In the genomic region with DNA sequence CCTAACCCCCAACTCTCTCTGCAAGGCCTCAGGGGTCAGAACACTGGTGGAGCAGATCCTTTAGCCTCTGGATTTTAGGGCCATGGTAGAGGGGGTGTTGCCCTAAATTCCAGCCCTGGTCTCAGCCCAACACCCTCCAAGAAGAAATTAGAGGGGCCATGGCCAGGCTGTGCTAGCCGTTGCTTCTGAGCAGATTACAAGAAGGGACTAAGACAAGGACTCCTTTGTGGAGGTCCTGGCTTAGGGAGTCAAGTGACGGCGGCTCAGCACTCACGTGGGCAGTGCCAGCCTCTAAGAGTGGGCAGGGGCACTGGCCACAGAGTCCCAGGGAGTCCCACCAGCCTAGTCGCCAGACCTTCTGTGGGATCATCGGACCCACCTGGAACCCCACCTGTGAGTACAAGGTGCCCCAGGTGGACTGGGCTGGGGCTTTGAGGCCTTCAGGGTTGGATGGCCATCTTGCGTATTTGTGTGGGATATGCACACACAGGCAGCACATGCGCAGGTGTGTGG, we compare ENCODE assay signal across 9 cellular contexts. TPM values are rescaled to one million over a fixed set of nuclear protein-coding genes. Genes with fewer than 3 reads are reported as not detected.
DNase-seq lines count a peak whose midpoint lies in the region; ATAC-seq and TF ChIP-seq lines count a peak whose summit lies in the region.
"Had no signal": no experiment of that assay in that cellular context is flagged by ENCODE, and none has a peak within 500 bp of the region (broad histone marks: within the 10 kb centered on the region; RNA-seq: fewer than 3 reads in every experiment).

A gene (plus strand): TSS at position 317 of the 513 bp plus-strand sequence. CDS start 1,456 bp downstream, outside the sequence.

- no peak for ATAC-seq in activated naive CD4-positive, alpha-beta T cell treated with anti-CD3 and anti-CD28 coated beads, Interleukin-2, amount 50 U/mL, for 72 hours
- ATAC-seq in body of pancreas (no peak), HG02623 (IDR thresholded peaks at IDR 0.05; ENCODE audit: unreplicated experiment) (no peak)

- peak within 1 kb of the TSS; percentile 23 for H4K91ac ChIP-seq in mesenchymal stem cell (ENCODE audit: low read length)

- peak within 1 kb of the TSS; percentile 6 to 86 for H2BK12ac ChIP-seq in mesenchymal stem cell (ENCODE audit: low read length in 2 of 2)

- intact Hi-C loops in body of pancreas (cut with DNase I) (no loop called here), testis (cut with DNase I; ENCODE audit: low total_unique reads) (loop anchor here (10.0 kb wide), 1 partner anchor 155 kb away; a partner anchor contains a TSS)

- peak within 1 kb of the TSS; percentile 42 for H2BK120ac ChIP-seq in mesenchymal stem cell (ENCODE audit: low read depth, low read length)

- TF ChIP-seq CTCF in body of pancreas (IDR thresholded peaks at IDR 0.05) (no peak), testis (IDR thresholded peaks at IDR 0.05) (no peak)

- H3K27ac ChIP-seq in body of pancreas (peak within 1 kb of the TSS; percentile 52 to 68 (median 54)), mesenchymal stem cell (ENCODE audit: low read length, poor library complexity, severe bottlenecking) (no peak within 1 kb of the TSS), testis (peak within 1 kb of the TSS; percentile 55 to 74)
- H3K27ac ChIP-seq: thoracic aorta had no signal

- no peak within 1 kb of the TSS for H3K14ac ChIP-seq in mesenchymal stem cell (ENCODE audit: low read length in 2 of 2)

- peak within 1 kb of the TSS; percentile 73 for H3K9ac ChIP-seq in mesenchymal stem cell (ENCODE audit: low read length)

- H3K18ac ChIP-seq in mesenchymal stem cell (ENCODE audit: low read depth in 1 of 2, low read length in 2 of 2): peak within 1 kb of the TSS; percentile 5 to 11

- no peak within 1 kb of the TSS for H2BK5ac ChIP-seq in mesenchymal stem cell (ENCODE audit: low read depth, low read length, poor library complexity, severe bottlenecking)

- H3K27ac Mint-ChIP-seq in activated naive CD4-positive, alpha-beta T cell treated with anti-CD3 and anti-CD28 coated beads, Interleukin-2, amount 50 U/mL, for 72 hours: peak within 1 kb of the TSS; percentile 19 to 42

- no peaks in the 10 kb centered on the region for H3K79me1 ChIP-seq in mesenchymal stem cell (replicated peaks; ENCODE audit: low read length, poor library complexity, severe bottlenecking)

- no peak within 1 kb of the TSS for H3K23ac ChIP-seq in mesenchymal stem cell (ENCODE audit: low read length in 2 of 2)

- no peaks in the 10 kb centered on the region for H3K36me3 Mint-ChIP-seq in activated naive CD4-positive, alpha-beta T cell treated with anti-CD3 and anti-CD28 coated beads, Interleukin-2, amount 50 U/mL, for 72 hours

- H3K4me3 ChIP-seq in body of pancreas: no peak within 1 kb of the TSS
- H3K4me3 ChIP-seq in mesenchymal stem cell (ENCODE audit: insufficient read depth in 1 of 2, low read depth in 1 of 2, low read length in 2 of 2): no peak within 1 kb of the TSS
- no peak within 1 kb of the TSS for H3K4me3 ChIP-seq in testis
- H3K4me3 ChIP-seq: thoracic aorta had no signal

- no peak for DNase-seq in activated naive CD4-positive, alpha-beta T cell treated with anti-CD3 and anti-CD28 coated beads, Interleukin-2, amount 50 U/mL, for 72 hours (ENCODE audit: low spot score in 2 of 2)
- DNase-seq in activated naive CD4-positive, alpha-beta T cell treated with anti-CD3 and anti-CD28 coated beads, Interleukin-2, amount 50 U/mL, for 16 hours: no peak
- DNase-seq in body of pancreas (no peak), mesenchymal stem cell (no peak), testis (peak; percentile 81), GOT3 (lab: John Stamatoyannopoulos, UW) (no peak), NCI-H146 treated with DMSO at 0.1 percent for 48 hours (lab: John Stamatoyannopoulos, UW; ENCODE audit: unreplicated experiment) (no peak)

- no peak within 1 kb of the TSS for H2AFZ ChIP-seq in mesenchymal stem cell (ENCODE audit: low read depth, low read length)

- H3K27me3 ChIP-seq in body of pancreas (no peaks in the 10 kb centered on the region), mesenchymal stem cell (ENCODE audit: control insufficient read depth in 1 of 2, insufficient read depth in 1 of 2, low read length in 2 of 2) (peaks cover 0 to 8% of the 10 kb centered on the region in 2 experiments), testis (no peaks in the 10 kb centered on the region)

- H3K9me3 Mint-ChIP-seq in activated naive CD4-positive, alpha-beta T cell treated with anti-CD3 and anti-CD28 coated beads, Interleukin-2, amount 50 U/mL, for 72 hours: no peaks in the 10 kb centered on the region

- H3K9me3 ChIP-seq in body of pancreas (no peaks in the 10 kb centered on the region), mesenchymal stem cell (ENCODE audit: control insufficient read depth, low read length) (no peaks in the 10 kb centered on the region), testis (no peaks in the 10 kb centered on the region)
- H3K9me3 ChIP-seq: thoracic aorta had no signal

- peak within 1 kb of the TSS; percentile 75 for H2BK15ac ChIP-seq in mesenchymal stem cell (ENCODE audit: low read depth, poor library complexity, severe bottlenecking)

- TF ChIP-seq POLR2A in body of pancreas (IDR thresholded peaks at IDR 0.05): no peak
- TF ChIP-seq POLR2A in testis (IDR thresholded peaks at IDR 0.05): no peak

- H3K4me1 ChIP-seq in body of pancreas (peaks cover 32% of the 10 kb centered on the region), mesenchymal stem cell (ENCODE audit: control insufficient read depth, insufficient read depth, low read depth, low read length) (peaks cover 11% of the 10 kb centered on the region), testis (peaks cover 44% of the 10 kb centered on the region)

- no peak within 1 kb of the TSS for H3K4me2 ChIP-seq in mesenchymal stem cell (ENCODE audit: low read length, poor library complexity, severe bottlenecking)

- H3K36me3 ChIP-seq in body of pancreas (replicated peaks in 1 of 2; ENCODE audit: insufficient read depth in 1 of 2, low read depth in 2 of 2) (no peaks in the 10 kb centered on the region), mesenchymal stem cell (ENCODE audit: control insufficient read depth in 1 of 2, insufficient read depth in 2 of 2, low read depth in 1 of 2, low read length in 2 of 2) (no peaks in the 10 kb centered on the region), testis (ENCODE audit: low read depth, missing control alignments) (no peaks in the 10 kb centered on the region)
- H3K36me3 ChIP-seq: thoracic aorta had no signal

- 85 to 91% methylated on average over 6 to 8 of the region's 8 CpGs for WGBS in body of pancreas, 2 donors
- 93% methylated on average over 8 of the region's 8 CpGs for WGBS in mesenchymal stem cell
- WGBS in testis, 2 donors: 69 to 78% methylated on average over 8 of the region's 8 CpGs

- no peak within 1 kb of the TSS for H2AK5ac ChIP-seq in mesenchymal stem cell (ENCODE audit: low read length, severe bottlenecking)

- peak within 1 kb of the TSS in 1 of 2 experiments; percentile 69 for H3K4ac ChIP-seq in mesenchymal stem cell (ENCODE audit: low read depth in 1 of 2, low read length in 2 of 2)

- peak within 1 kb of the TSS; percentile 77 for H4K8ac ChIP-seq in mesenchymal stem cell (ENCODE audit: low read length)

RNA-seq across cellular contexts. Expression of the gene that starts here (rescaled TPM):
- total RNA-seq in activated naive CD4-positive, alpha-beta T cell treated with anti-CD3 and anti-CD28 coated beads, Interleukin-2, amount 50 U/mL, for 72 hours: under 1 TPM; 0.18 to 0.58 TPM
- total RNA-seq in body of pancreas (1 to 10 TPM; 1.6 to 2.6 TPM), testis (10 to 100 TPM; 21.0 to 33.4 TPM)
- 2.9 TPM for polyA plus RNA-seq in mesenchymal stem cell (2013, experiment 1 of 2)
- polyA plus RNA-seq in mesenchymal stem cell (2013, experiment 2 of 2): 2.6 TPM
- 9.2 TPM for polyA plus RNA-seq in testis (ENCODE audit: insufficient read depth, low read depth, low replicate concordance)

Comparison
In these comparisons a context has a peak if more than half of its experiments do, and no peak if none do; other contexts are left out.
1. RNA of the gene that starts here (total RNA-seq): 21.0 to 33.4 TPM in testis; 1.6 to 2.6 TPM in body of pancreas and 0.18 to 0.58 TPM in activated naive CD4-positive, alpha-beta T cell treated with anti-CD3 and anti-CD28 coated beads, Interleukin-2, amount 50 U/mL, for 72 hours; every median in the first group is over 4 times any median in the second.